ENCODE assay signal across 1 cellular context in genomic region chr1:198693321-198693720, GRCh38.
TF ChIP-seq lines count a peak whose summit lies in the region.

No MANE protein-coding gene starts in this region.

TF ChIP-seq in K562, 482 proteins besides CTCF, POLR2A, EP300 and RAD21:
- TF ChIP-seq FOXP4 (CRISPR knock-in tag; IDR thresholded peaks at IDR 0.05; ENCODE audit: borderline replicate concordance) (no peak), ZNF24 (IDR thresholded peaks at IDR 0.05) (no peak), ATF3 (IDR thresholded peaks at IDR 0.05) (peak; percentile 45; the same call in 1 of the 2 replicates), ATF3 (CRISPR knock-in tag; conservative IDR thresholded peaks at IDR 0.05) (no peak), FOSL1 (tag; conservative IDR thresholded peaks at IDR 0.05) (0 out of 2 replicates have a peak, but pooled peaks have one; percentile 19), KDM2B (CRISPR knock-in tag; IDR thresholded peaks at IDR 0.05) (no peak), MAFG (tag; conservative IDR thresholded peaks at IDR 0.05) (no peak), FOXJ2 (tag; IDR thresholded peaks at IDR 0.05) (no peak), ZBTB17 (CRISPR knock-in tag; IDR thresholded peaks at IDR 0.05) (no peak), ZNF124 (CRISPR knock-in tag; IDR thresholded peaks at IDR 0.05) (no peak), TARDBP (IDR thresholded peaks at IDR 0.05) (no peak), ZNF316 (IDR thresholded peaks at IDR 0.05) (0 out of 2 replicates have a peak, but pooled peaks have one; percentile 9), GTF2E2 (tag; IDR thresholded peaks at IDR 0.05) (no peak), MXI1 (IDR thresholded peaks at IDR 0.05; ENCODE audit: low read depth, low read length) (no peak), HDAC1 (IDR thresholded peaks at IDR 0.05) (no peak), SIX5 (IDR thresholded peaks at IDR 0.05; ENCODE audit: borderline replicate concordance in 1 of 2, insufficient read depth in 1 of 2, low read depth in 1 of 2, low read length in 2 of 2) (no peak), JUND (IDR thresholded peaks at IDR 0.05; ENCODE audit: borderline replicate concordance, low read depth, low read length) (peak; percentile 24; the same call in 1 of the 2 replicates), JUND (tag; IDR thresholded peaks at IDR 0.05; ENCODE audit: borderline replicate concordance, low read depth, low read length) (no peak; the same call in 2 of the 3 replicates), IRF9 (tag; IDR thresholded peaks at IDR 0.05) (no peak), TGIF2 (CRISPR knock-in tag; IDR thresholded peaks at IDR 0.05) (no peak), NR2C2 (CRISPR knock-in tag; IDR thresholded peaks at IDR 0.05) (no peak), NR2C2 (tag; IDR thresholded peaks at IDR 0.05) (no peak), NR0B1 (IDR thresholded peaks at IDR 0.05; ENCODE audit: partially characterized antibody) (no peak), LCOR (CRISPR knock-in tag; IDR thresholded peaks at IDR 0.05) (no peak), ESRRB (CRISPR knock-in tag; IDR thresholded peaks at IDR 0.05; ENCODE audit: borderline replicate concordance) (no peak)
- TF ChIP-seq, protein P1, sequence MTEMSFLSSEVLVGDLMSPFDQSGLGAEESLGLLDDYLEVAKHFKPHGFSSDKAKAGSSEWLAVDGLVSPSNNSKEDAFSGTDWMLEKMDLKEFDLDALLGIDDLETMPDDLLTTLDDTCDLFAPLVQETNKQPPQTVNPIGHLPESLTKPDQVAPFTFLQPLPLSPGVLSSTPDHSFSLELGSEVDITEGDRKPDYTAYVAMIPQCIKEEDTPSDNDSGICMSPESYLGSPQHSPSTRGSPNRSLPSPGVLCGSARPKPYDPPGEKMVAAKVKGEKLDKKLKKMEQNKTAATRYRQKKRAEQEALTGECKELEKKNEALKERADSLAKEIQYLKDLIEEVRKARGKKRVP (CRISPR knock-in tag; IDR thresholded peaks at IDR 0.05): no peak
- TF ChIP-seq, protein P2, sequence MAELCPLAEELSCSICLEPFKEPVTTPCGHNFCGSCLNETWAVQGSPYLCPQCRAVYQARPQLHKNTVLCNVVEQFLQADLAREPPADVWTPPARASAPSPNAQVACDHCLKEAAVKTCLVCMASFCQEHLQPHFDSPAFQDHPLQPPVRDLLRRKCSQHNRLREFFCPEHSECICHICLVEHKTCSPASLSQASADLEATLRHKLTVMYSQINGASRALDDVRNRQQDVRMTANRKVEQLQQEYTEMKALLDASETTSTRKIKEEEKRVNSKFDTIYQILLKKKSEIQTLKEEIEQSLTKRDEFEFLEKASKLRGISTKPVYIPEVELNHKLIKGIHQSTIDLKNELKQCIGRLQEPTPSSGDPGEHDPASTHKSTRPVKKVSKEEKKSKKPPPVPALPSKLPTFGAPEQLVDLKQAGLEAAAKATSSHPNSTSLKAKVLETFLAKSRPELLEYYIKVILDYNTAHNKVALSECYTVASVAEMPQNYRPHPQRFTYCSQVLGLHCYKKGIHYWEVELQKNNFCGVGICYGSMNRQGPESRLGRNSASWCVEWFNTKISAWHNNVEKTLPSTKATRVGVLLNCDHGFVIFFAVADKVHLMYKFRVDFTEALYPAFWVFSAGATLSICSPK (IDR thresholded peaks at IDR 0.05; ENCODE audit: borderline replicate concordance): no peak
- TF ChIP-seq, protein P3, sequence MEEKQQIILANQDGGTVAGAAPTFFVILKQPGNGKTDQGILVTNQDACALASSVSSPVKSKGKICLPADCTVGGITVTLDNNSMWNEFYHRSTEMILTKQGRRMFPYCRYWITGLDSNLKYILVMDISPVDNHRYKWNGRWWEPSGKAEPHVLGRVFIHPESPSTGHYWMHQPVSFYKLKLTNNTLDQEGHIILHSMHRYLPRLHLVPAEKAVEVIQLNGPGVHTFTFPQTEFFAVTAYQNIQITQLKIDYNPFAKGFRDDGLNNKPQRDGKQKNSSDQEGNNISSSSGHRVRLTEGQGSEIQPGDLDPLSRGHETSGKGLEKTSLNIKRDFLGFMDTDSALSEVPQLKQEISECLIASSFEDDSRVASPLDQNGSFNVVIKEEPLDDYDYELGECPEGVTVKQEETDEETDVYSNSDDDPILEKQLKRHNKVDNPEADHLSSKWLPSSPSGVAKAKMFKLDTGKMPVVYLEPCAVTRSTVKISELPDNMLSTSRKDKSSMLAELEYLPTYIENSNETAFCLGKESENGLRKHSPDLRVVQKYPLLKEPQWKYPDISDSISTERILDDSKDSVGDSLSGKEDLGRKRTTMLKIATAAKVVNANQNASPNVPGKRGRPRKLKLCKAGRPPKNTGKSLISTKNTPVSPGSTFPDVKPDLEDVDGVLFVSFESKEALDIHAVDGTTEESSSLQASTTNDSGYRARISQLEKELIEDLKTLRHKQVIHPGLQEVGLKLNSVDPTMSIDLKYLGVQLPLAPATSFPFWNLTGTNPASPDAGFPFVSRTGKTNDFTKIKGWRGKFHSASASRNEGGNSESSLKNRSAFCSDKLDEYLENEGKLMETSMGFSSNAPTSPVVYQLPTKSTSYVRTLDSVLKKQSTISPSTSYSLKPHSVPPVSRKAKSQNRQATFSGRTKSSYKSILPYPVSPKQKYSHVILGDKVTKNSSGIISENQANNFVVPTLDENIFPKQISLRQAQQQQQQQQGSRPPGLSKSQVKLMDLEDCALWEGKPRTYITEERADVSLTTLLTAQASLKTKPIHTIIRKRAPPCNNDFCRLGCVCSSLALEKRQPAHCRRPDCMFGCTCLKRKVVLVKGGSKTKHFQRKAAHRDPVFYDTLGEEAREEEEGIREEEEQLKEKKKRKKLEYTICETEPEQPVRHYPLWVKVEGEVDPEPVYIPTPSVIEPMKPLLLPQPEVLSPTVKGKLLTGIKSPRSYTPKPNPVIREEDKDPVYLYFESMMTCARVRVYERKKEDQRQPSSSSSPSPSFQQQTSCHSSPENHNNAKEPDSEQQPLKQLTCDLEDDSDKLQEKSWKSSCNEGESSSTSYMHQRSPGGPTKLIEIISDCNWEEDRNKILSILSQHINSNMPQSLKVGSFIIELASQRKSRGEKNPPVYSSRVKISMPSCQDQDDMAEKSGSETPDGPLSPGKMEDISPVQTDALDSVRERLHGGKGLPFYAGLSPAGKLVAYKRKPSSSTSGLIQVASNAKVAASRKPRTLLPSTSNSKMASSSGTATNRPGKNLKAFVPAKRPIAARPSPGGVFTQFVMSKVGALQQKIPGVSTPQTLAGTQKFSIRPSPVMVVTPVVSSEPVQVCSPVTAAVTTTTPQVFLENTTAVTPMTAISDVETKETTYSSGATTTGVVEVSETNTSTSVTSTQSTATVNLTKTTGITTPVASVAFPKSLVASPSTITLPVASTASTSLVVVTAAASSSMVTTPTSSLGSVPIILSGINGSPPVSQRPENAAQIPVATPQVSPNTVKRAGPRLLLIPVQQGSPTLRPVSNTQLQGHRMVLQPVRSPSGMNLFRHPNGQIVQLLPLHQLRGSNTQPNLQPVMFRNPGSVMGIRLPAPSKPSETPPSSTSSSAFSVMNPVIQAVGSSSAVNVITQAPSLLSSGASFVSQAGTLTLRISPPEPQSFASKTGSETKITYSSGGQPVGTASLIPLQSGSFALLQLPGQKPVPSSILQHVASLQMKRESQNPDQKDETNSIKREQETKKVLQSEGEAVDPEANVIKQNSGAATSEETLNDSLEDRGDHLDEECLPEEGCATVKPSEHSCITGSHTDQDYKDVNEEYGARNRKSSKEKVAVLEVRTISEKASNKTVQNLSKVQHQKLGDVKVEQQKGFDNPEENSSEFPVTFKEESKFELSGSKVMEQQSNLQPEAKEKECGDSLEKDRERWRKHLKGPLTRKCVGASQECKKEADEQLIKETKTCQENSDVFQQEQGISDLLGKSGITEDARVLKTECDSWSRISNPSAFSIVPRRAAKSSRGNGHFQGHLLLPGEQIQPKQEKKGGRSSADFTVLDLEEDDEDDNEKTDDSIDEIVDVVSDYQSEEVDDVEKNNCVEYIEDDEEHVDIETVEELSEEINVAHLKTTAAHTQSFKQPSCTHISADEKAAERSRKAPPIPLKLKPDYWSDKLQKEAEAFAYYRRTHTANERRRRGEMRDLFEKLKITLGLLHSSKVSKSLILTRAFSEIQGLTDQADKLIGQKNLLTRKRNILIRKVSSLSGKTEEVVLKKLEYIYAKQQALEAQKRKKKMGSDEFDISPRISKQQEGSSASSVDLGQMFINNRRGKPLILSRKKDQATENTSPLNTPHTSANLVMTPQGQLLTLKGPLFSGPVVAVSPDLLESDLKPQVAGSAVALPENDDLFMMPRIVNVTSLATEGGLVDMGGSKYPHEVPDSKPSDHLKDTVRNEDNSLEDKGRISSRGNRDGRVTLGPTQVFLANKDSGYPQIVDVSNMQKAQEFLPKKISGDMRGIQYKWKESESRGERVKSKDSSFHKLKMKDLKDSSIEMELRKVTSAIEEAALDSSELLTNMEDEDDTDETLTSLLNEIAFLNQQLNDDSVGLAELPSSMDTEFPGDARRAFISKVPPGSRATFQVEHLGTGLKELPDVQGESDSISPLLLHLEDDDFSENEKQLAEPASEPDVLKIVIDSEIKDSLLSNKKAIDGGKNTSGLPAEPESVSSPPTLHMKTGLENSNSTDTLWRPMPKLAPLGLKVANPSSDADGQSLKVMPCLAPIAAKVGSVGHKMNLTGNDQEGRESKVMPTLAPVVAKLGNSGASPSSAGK (IDR thresholded peaks at IDR 0.05): no peak
